In the genomic region with DNA sequence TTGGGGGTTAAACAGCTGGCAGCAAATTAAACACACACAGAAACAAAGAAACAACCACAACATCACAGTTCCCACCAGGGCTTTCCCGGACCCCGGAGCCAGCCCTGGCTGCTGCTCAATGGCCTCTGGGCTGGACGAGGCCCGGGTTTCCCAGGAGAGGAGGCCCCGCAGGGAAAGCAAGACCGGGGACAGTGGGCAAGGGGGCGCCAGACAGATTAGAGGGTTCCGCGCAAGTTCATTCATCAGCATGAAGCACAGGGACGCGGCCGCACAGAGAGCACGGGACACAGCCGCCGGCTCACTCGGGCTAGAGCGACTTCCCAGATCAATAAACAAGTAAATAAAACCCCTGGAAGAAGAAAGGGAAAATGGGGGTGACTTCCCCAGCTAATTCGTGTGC, we compare ENCODE assay signal across 25 cellular contexts.
DNase-seq lines count a peak whose midpoint lies in the region; ATAC-seq and TF ChIP-seq lines count a peak whose summit lies in the region.
"Had no signal": no experiment of that assay in that cellular context is flagged by ENCODE, and none has a peak within 500 bp of the region (broad histone marks: within the 10 kb centered on the region; RNA-seq: fewer than 3 reads in every experiment).

No MANE protein-coding gene starts in this region.

- H3K36me3 Mint-ChIP-seq in brain (peaks cover 33% of the 10 kb centered on the region), neural crest cell (ENCODE audit: low read depth) (no peaks in the 10 kb centered on the region)

- ATAC-seq in Right ventricle myocardium inferior (no peak), upper lobe of right lung (no peak), GM21717 (IDR thresholded peaks at IDR 0.05; ENCODE audit: unreplicated experiment) (no peak)
- ATAC-seq: Panc1 had no signal

- H3K9me3 ChIP-seq in right atrium auricular region (no peaks in the 10 kb centered on the region), MG63 (no peaks in the 10 kb centered on the region), upper lobe of right lung (no peaks in the 10 kb centered on the region)
- H3K9me3 ChIP-seq: BE2C had no signal

- H3K4me1 ChIP-seq in right atrium auricular region (peaks cover 0 to 23% of the 10 kb centered on the region in 2 donors), upper lobe of right lung (no peaks in the 10 kb centered on the region)
- H3K4me1 ChIP-seq: BE2C had no signal

- H3K27me3 ChIP-seq in right atrium auricular region (no peaks in the 10 kb centered on the region), MG63 (no peaks in the 10 kb centered on the region), upper lobe of right lung (no peaks in the 10 kb centered on the region)
- H3K27me3 ChIP-seq: BE2C had no signal

- H3K27ac Mint-ChIP-seq in brain (peak overlapping the region in 3 of 5 experiments; percentile 19 to 78 (median 72)), neural crest cell (ENCODE audit: unreplicated experiment) (peak overlapping the region; percentile 6)

- no peak overlapping the region for H3K4me3 Mint-ChIP-seq in brain
- H3K4me3 Mint-ChIP-seq in neural crest cell: no peak overlapping the region
- H3K4me3 Mint-ChIP-seq: H9 had no signal

- TF ChIP-seq CTCF in right atrium auricular region (IDR thresholded peaks at IDR 0.05) (no peak), brain (conservative IDR thresholded peaks at IDR 0.05) (no peak), neural crest cell (conservative IDR thresholded peaks at IDR 0.05) (no peak), upper lobe of right lung (IDR thresholded peaks at IDR 0.05) (no peak)

- H3K27me3 Mint-ChIP-seq in brain (no peaks in the 10 kb centered on the region), neural crest cell (ENCODE audit: low read depth) (no peaks in the 10 kb centered on the region)

- H3K36me3 ChIP-seq in right atrium auricular region: peaks cover 77% of the 10 kb centered on the region
- H3K36me3 ChIP-seq in MG63: no peaks in the 10 kb centered on the region
- H3K36me3 ChIP-seq in upper lobe of right lung: peaks cover 80% of the 10 kb centered on the region

- H3K4me3 ChIP-seq in right atrium auricular region (no peak overlapping the region), MG63 (no peak overlapping the region), upper lobe of right lung (no peak overlapping the region)

- H3K9me3 Mint-ChIP-seq in brain: no peaks in the 10 kb centered on the region
- no peaks in the 10 kb centered on the region for H3K9me3 Mint-ChIP-seq in neural crest cell
- H3K9me3 Mint-ChIP-seq: H9 had no signal

- H3K27ac ChIP-seq in right atrium auricular region: no peak overlapping the region
- H3K27ac ChIP-seq in upper lobe of right lung: no peak overlapping the region
- H3K27ac ChIP-seq: RWPE1 had no signal

- DNase-seq in Right ventricle myocardium inferior (ENCODE audit: missing footprints) (peak; percentile 33), right atrium auricular region (ENCODE audit: low spot score) (no peak), neural crest cell (ENCODE audit: low read depth, low spot score) (no peak), MG63 (no peak), upper lobe of right lung (no peak)
- DNase-seq: 8988T, ACHN, BE2C, Calu3, DMS79 treated with DMSO at 0.1 percent for 48 hours, H9, IMR-90, KG1, NCI-H1048, NCI-H1417, NCI-H1694, NCI-H2029 treated with DMSO at 0.1 percent for 48 hours, NCI-H2227 treated with DMSO at 0.1 percent for 48 hours, NCI-H510A, NCI-H69, SHP77 treated with DMSO at 0.1 percent for 48 hours had no signal

- H3K4me1 Mint-ChIP-seq in brain (no peaks in the 10 kb centered on the region), neural crest cell (no peaks in the 10 kb centered on the region)

- intact Hi-C loops in Right ventricle myocardium inferior (cut with DNase I): no loop called here
- intact Hi-C loops in upper lobe of right lung (cut with DNase I): no loop called here
